14 cellular contexts compared by ENCODE assay signal in the genomic region with DNA sequence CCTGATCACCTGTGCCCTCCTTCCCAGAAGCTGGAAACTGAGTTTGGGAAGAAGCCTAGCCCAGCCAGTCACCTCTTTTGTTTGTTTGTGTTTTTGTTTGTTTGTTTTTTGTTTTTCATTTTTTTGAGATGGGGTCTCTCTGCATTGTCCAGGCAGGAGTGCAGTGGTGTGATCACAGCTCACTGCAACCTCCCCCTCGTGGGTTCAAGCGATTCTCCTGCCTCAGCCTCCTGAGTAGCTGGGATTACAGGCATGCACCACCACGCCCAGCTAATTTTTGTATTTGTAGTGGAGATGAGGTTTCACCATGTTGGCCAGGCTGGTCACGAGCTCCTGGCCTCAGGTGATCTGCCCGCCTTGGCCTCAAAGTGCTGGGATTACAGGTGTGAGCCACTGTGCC. TPM values are rescaled to one million over a fixed set of nuclear protein-coding genes. Genes with fewer than 3 reads are reported as not detected.
DNase-seq lines count a peak whose midpoint lies in the region; ATAC-seq, FAIRE-seq and TF ChIP-seq lines count a peak whose summit lies in the region.
"Not testable (repeated sequence)": the region's sequence is repeated elsewhere in the genome, so short reads cannot be mapped to it uniquely, and the experiment has no call there.
"Had no signal": no experiment of that assay in that cellular context is flagged by ENCODE, and none has a peak within 500 bp of the region (broad histone marks: within the 10 kb centered on the region; RNA-seq: fewer than 3 reads in every experiment).

No MANE protein-coding gene starts in this region.

- TF ChIP-seq CTCF in AG04450 (IDR thresholded peaks at IDR 0.05; ENCODE audit: low read depth, low read length); dorsolateral prefrontal cortex (IDR thresholded peaks at IDR 0.05 in 54 of 56, conservative IDR thresholded peaks at IDR 0.05 in 2 of 56; ENCODE audit: low read depth in 1 of 56, partially characterized antibody in 56 of 56): not testable (repeated sequence)

- not testable (repeated sequence) for DNase-seq in AG04450 (ENCODE audit: low read depth, low spot score); GM18507 (ENCODE audit: extremely low spot score, insufficient read length, low read depth); dorsolateral prefrontal cortex
- peak; percentile 13 for DNase-seq in natural killer cell treated with Interleukin-12 subunit alpha and Interleukin-12 subunit beta and Interleukin-15 and Interleukin-18, amount 100 ng/mL, for 72 hours (ENCODE audit: low spot score)

- not testable (repeated sequence) for H3K9me3 ChIP-seq in AG04450 (ENCODE audit: control insufficient read depth, insufficient read depth, low read length)

- H3K27ac ChIP-seq in AG04450 (ENCODE audit: low read depth, low read length) (peak overlapping the region; percentile 2), angular gyrus (ENCODE audit: low read depth, low read length) (peak overlapping the region; percentile 54), dorsolateral prefrontal cortex (peak overlapping the region in 32 of 59 donors; percentile 11 to 85 (median 42)), temporal lobe (ENCODE audit: low read depth, low read length) (peak overlapping the region; percentile 0)

- not testable (repeated sequence) for H3K27me3 ChIP-seq in AG04450 (ENCODE audit: control insufficient read depth, insufficient read depth, low read length); dorsolateral prefrontal cortex

- intact Hi-C loops in dorsolateral prefrontal cortex (cut with DNase I): not testable (repeated sequence)

- not testable (repeated sequence) for H3K27ac Mint-ChIP-seq in natural killer cell treated with Interleukin-12 subunit alpha and Interleukin-12 subunit beta and Interleukin-15 and Interleukin-18, amount 100 ng/mL, for 72 hours

- not testable (repeated sequence) for H3K36me3 Mint-ChIP-seq in natural killer cell treated with Interleukin-12 subunit alpha and Interleukin-12 subunit beta and Interleukin-15 and Interleukin-18, amount 100 ng/mL, for 72 hours

- POLR2A ChIA-PET in AG04450 (lab: Yijun Ruan, JAX): not testable (repeated sequence)

- not testable (repeated sequence) for H3K4me3 ChIP-seq in AG04450 (ENCODE audit: low read depth, low read length); dorsolateral prefrontal cortex

- H3K4me1 Mint-ChIP-seq in natural killer cell treated with Interleukin-12 subunit alpha and Interleukin-12 subunit beta and Interleukin-15 and Interleukin-18, amount 100 ng/mL, for 72 hours (ENCODE audit: low read depth in 2 of 2): not testable (repeated sequence)

- not testable (repeated sequence) for H3K9me3 Mint-ChIP-seq in natural killer cell treated with Interleukin-12 subunit alpha and Interleukin-12 subunit beta and Interleukin-15 and Interleukin-18, amount 100 ng/mL, for 72 hours

- CTCF ChIA-PET in AG04450 (lab: Charles Lee): interaction anchor here (0.6 to 1.7 kb wide), 2 partner anchors 15 to 78 kb away, joined by 4 to 6 read pairs; no protein-coding TSS in a partner anchor

- not testable (repeated sequence) for H3K27me3 Mint-ChIP-seq in natural killer cell treated with Interleukin-12 subunit alpha and Interleukin-12 subunit beta and Interleukin-15 and Interleukin-18, amount 100 ng/mL, for 72 hours

- not testable (repeated sequence) for ATAC-seq in natural killer cell treated with Interleukin-12 subunit alpha and Interleukin-12 subunit beta and Interleukin-15 and Interleukin-18, amount 100 ng/mL, for 72 hours

- H3K4me3 Mint-ChIP-seq in natural killer cell treated with Interleukin-12 subunit alpha and Interleukin-12 subunit beta and Interleukin-15 and Interleukin-18, amount 100 ng/mL, for 72 hours: not testable (repeated sequence)

- peak; percentile 26 for FAIRE-seq in GM18507 (lab: Jason Lieb, UNC)

RNA-seq across cellular contexts. Expression of a gene that starts 43.8 kb away (rescaled TPM):
- polyA plus RNA-seq in AG04450 (2011; rRNA removed): not detected in 2 replicates
- 0.09 and 0.18 TPM in 2 replicates for polyA minus RNA-seq in AG04450 (2011; rRNA and poly(A)+ RNA removed)
- total RNA-seq in dorsolateral prefrontal cortex (10 to 100 TPM; 11.5 to 82.1 (median 47.8) TPM), temporal lobe (1.5 TPM)
- total RNA-seq in natural killer cell treated with Interleukin-12 subunit alpha and Interleukin-12 subunit beta and Interleukin-15 and Interleukin-18, amount 100 ng/mL, for 72 hours: not detected
- total RNA-seq: A172; CD4-positive, alpha-beta memory T cell; CD4-positive, CD25-positive, alpha-beta regulatory T cell; CD8-positive, alpha-beta memory T cell; G401 had no signal
- polyA plus RNA-seq: A549; CD14-positive monocyte; CD4-positive, alpha-beta memory T cell; CD4-positive, CD25-positive, alpha-beta regulatory T cell; CD8-positive, alpha-beta memory T cell had no signal

RNA-seq across cellular contexts. Expression of a gene that starts 55.9 kb away (rescaled TPM):
- polyA plus RNA-seq in AG04450 (2011; rRNA removed): 0.37 and 0.46 TPM in 2 replicates
- polyA minus RNA-seq in AG04450 (2011; rRNA and poly(A)+ RNA removed): 0.41 and 0.65 TPM in 2 replicates
- total RNA-seq in dorsolateral prefrontal cortex (1,000 to 10,000 TPM in 71 of 120 experiments, 100 to 1,000 TPM in 49; 264 to 1,671 (median 1,064) TPM), temporal lobe (6.6 TPM)
- total RNA-seq in natural killer cell treated with Interleukin-12 subunit alpha and Interleukin-12 subunit beta and Interleukin-15 and Interleukin-18, amount 100 ng/mL, for 72 hours: not detected
- total RNA-seq: CD4-positive, alpha-beta memory T cell; CD4-positive, CD25-positive, alpha-beta regulatory T cell; CD8-positive, alpha-beta memory T cell had no signal
- polyA plus RNA-seq: CD14-positive monocyte; CD4-positive, alpha-beta memory T cell; CD4-positive, CD25-positive, alpha-beta regulatory T cell; CD8-positive, alpha-beta memory T cell; GM12878 had no signal

Comparison
In these comparisons a context has a peak if more than half of its experiments do, and no peak if none do; other contexts are left out.
1. H3K27ac ChIP-seq: peak in every context shown above with its lines; median percentile 54 in angular gyrus; 42 in dorsolateral prefrontal cortex; 2 in AG04450; 0 in temporal lobe.
2. RNA of a gene that starts 55.9 kb away (total RNA-seq): 264 to 1,671 TPM in dorsolateral prefrontal cortex; 6.6 TPM in temporal lobe (single experiment) and not detected in natural killer cell treated with Interleukin-12 subunit alpha and Interleukin-12 subunit beta and Interleukin-15 and Interleukin-18, amount 100 ng/mL, for 72 hours; every median in the first group is over 10 times any median in the second.